1 cellular context compared by ENCODE assay signal in genomic region chr13:59684105-59684504, GRCh38.
TF ChIP-seq lines count a peak whose summit lies in the region.

No MANE protein-coding gene starts in this region.

TF ChIP-seq in HepG2, 621 proteins besides CTCF, POLR2A, EP300 and RAD21 (continued from another document):
- TF ChIP-seq, protein P1, sequence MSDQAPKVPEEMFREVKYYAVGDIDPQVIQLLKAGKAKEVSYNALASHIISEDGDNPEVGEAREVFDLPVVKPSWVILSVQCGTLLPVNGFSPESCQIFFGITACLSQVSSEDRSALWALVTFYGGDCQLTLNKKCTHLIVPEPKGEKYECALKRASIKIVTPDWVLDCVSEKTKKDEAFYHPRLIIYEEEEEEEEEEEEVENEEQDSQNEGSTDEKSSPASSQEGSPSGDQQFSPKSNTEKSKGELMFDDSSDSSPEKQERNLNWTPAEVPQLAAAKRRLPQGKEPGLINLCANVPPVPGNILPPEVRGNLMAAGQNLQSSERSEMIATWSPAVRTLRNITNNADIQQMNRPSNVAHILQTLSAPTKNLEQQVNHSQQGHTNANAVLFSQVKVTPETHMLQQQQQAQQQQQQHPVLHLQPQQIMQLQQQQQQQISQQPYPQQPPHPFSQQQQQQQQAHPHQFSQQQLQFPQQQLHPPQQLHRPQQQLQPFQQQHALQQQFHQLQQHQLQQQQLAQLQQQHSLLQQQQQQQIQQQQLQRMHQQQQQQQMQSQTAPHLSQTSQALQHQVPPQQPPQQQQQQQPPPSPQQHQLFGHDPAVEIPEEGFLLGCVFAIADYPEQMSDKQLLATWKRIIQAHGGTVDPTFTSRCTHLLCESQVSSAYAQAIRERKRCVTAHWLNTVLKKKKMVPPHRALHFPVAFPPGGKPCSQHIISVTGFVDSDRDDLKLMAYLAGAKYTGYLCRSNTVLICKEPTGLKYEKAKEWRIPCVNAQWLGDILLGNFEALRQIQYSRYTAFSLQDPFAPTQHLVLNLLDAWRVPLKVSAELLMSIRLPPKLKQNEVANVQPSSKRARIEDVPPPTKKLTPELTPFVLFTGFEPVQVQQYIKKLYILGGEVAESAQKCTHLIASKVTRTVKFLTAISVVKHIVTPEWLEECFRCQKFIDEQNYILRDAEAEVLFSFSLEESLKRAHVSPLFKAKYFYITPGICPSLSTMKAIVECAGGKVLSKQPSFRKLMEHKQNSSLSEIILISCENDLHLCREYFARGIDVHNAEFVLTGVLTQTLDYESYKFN (CRISPR knock-in tag; conservative IDR thresholded peaks at IDR 0.05): peak; percentile 61; the same call in 1 of the 2 replicates
- TF ChIP-seq IRF1 (CRISPR knock-in tag; IDR thresholded peaks at IDR 0.05; ENCODE audit: low read depth) (no peak), SOX6 (IDR thresholded peaks at IDR 0.05) (no peak), SOX6 (CRISPR knock-in tag; IDR thresholded peaks at IDR 0.05) (peak; percentile 50; the same call in 1 of the 2 replicates), KAT2B (IDR thresholded peaks at IDR 0.05; ENCODE audit: borderline replicate concordance, low read depth, low read length) (peak; percentile 80), MIXL1 (CRISPR knock-in tag; IDR thresholded peaks at IDR 0.05) (no peak)
- TF ChIP-seq, protein P2, sequence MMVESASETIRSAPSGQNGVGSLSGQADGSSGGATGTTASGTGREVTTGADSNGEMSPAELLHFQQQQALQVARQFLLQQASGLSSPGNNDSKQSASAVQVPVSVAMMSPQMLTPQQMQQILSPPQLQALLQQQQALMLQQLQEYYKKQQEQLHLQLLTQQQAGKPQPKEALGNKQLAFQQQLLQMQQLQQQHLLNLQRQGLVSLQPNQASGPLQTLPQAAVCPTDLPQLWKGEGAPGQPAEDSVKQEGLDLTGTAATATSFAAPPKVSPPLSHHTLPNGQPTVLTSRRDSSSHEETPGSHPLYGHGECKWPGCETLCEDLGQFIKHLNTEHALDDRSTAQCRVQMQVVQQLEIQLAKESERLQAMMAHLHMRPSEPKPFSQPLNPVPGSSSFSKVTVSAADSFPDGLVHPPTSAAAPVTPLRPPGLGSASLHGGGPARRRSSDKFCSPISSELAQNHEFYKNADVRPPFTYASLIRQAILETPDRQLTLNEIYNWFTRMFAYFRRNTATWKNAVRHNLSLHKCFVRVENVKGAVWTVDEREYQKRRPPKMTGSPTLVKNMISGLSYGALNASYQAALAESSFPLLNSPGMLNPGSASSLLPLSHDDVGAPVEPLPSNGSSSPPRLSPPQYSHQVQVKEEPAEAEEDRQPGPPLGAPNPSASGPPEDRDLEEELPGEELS (CRISPR knock-in tag; IDR thresholded peaks at IDR 0.05): peak; percentile 66; the same call in 1 of the 2 replicates
